1 cellular context compared by ENCODE assay signal in the genomic region with DNA sequence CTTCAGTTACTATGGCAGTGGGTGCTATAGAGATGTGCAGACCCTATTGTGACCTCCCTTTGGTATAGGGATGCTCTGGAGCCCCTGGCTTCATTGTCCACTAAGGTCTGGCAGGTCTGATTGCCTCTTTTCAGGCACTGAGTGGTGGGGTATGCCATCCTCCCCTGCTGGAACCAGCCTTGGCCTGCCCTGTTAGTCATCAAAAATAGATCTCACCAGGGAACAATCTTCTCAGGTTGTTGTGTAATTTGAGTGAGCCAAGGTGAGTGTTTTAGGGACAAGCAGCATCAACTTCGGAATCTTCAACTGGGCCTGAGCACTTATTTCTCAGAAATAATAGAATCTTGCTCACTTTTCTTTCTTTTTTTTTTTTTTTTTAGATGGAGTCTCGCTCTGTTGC.
TF ChIP-seq lines count a peak whose summit lies in the region.

No MANE protein-coding gene starts in this region.

TF ChIP-seq in IMR-90, 13 proteins besides CTCF, POLR2A, EP300 and RAD21:
- TF ChIP-seq FOS (IDR thresholded peaks at IDR 0.05; ENCODE audit: low read depth, low read length) (no peak), SMC3 (IDR thresholded peaks at IDR 0.05; ENCODE audit: low read depth, low read length) (no peak), NFE2L2 (IDR thresholded peaks at IDR 0.05; ENCODE audit: low read depth, low read length) (no peak), RFX5 (IDR thresholded peaks at IDR 0.05; ENCODE audit: low read depth, low read length) (no peak), CEBPB (IDR thresholded peaks at IDR 0.05; ENCODE audit: low read depth, low read length) (no peak), MAFK (IDR thresholded peaks at IDR 0.05; ENCODE audit: low read depth, low read length) (no peak), RCOR1 (IDR thresholded peaks at IDR 0.05; ENCODE audit: insufficient replicate concordance, low read length) (no peak), USF2 (IDR thresholded peaks at IDR 0.05; ENCODE audit: low read depth, low read length) (no peak)
TF ChIP-seq in IMR-90: peak in this region for 0.
